1 cellular context compared by ENCODE assay signal in the genomic region with DNA sequence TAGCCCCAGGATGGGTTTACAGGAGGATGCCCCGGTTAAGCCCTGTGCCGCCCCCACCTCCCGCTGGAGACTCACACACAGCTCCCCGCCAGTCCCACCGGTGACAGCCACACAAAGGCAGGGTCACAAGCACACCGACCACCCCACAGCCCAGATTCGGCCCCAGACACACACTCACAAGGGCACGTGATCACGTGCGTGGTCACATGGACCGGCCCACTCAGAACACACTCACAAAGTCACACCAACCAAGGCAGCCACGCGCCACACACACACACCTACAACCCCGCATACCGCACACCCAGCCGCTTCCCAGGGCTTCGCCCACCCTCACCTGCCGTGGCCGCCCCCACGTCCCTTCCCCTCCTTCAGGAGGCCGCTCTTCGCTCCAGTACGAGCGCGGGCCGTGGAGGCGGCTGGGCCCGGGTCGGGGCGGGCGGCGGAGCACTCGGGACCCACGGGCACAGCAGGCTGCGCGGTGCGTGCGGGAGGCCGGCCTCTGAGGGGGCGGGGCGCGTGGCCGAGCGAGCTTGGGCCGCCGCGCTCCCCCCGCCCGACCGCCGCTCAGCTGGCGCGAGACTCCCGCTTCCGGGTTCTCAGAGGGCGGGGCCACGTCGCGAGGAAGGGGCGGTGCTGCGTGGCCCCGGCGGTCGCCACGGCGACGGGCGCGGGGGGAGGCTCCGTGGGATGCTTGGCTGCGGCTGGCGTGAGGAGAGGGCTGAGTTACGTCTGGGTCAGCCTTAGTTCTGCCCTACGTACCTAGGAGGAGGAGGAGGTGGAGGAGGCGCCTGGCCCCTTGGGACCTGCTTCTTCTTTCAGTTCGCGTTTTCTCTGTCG.
TF ChIP-seq lines count a peak whose summit lies in the region.

A gene with protein sequence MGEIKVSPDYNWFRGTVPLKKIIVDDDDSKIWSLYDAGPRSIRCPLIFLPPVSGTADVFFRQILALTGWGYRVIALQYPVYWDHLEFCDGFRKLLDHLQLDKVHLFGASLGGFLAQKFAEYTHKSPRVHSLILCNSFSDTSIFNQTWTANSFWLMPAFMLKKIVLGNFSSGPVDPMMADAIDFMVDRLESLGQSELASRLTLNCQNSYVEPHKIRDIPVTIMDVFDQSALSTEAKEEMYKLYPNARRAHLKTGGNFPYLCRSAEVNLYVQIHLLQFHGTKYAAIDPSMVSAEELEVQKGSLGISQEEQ (minus strand): TSS at position 584 of the 837 bp plus-strand sequence. CDS start 6,345 bp downstream, outside the sequence.

TF ChIP-seq in HepG2, 621 proteins besides CTCF, POLR2A, EP300 and RAD21 (continued from another document and continues in another):
- TF ChIP-seq, protein P1, sequence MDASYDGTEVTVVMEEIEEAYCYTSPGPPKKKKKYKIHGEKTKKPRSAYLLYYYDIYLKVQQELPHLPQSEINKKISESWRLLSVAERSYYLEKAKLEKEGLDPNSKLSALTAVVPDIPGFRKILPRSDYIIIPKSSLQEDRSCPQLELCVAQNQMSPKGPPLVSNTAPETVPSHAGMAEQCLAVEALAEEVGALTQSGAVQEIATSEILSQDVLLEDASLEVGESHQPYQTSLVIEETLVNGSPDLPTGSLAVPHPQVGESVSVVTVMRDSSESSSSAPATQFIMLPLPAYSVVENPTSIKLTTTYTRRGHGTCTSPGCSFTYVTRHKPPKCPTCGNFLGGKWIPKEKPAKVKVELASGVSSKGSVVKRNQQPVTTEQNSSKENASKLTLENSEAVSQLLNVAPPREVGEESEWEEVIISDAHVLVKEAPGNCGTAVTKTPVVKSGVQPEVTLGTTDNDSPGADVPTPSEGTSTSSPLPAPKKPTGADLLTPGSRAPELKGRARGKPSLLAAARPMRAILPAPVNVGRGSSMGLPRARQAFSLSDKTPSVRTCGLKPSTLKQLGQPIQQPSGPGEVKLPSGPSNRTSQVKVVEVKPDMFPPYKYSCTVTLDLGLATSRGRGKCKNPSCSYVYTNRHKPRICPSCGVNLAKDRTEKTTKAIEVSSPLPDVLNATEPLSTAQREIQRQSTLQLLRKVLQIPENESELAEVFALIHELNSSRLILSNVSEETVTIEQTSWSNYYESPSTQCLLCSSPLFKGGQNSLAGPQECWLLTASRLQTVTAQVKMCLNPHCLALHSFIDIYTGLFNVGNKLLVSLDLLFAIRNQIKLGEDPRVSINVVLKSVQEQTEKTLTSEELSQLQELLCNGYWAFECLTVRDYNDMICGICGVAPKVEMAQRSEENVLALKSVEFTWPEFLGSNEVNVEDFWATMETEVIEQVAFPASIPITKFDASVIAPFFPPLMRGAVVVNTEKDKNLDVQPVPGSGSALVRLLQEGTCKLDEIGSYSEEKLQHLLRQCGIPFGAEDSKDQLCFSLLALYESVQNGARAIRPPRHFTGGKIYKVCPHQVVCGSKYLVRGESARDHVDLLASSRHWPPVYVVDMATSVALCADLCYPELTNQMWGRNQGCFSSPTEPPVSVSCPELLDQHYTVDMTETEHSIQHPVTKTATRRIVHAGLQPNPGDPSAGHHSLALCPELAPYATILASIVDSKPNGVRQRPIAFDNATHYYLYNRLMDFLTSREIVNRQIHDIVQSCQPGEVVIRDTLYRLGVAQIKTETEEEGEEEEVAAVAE (CRISPR knock-in tag; IDR thresholded peaks at IDR 0.05; ENCODE audit: borderline replicate concordance) = no peak
- TF ChIP-seq MATR3 (CRISPR knock-in tag; IDR thresholded peaks at IDR 0.05) (no peak), ZNF570 (CRISPR knock-in tag; IDR thresholded peaks at IDR 0.05; ENCODE audit: borderline replicate concordance) (no peak), SMC3 (IDR thresholded peaks at IDR 0.05; ENCODE audit: low read length) (no peak), MTA1 (CRISPR knock-in tag; IDR thresholded peaks at IDR 0.05; ENCODE audit: borderline replicate concordance) (peak; percentile 85; the same call in 1 of the 2 replicates), POLR2AphosphoS5 (IDR thresholded peaks at IDR 0.05; ENCODE audit: low read depth, low read length) (no peak; the same call in 1 of the 2 replicates), MAFG (CRISPR knock-in tag; IDR thresholded peaks at IDR 0.05) (0 out of 2 replicates have a peak, but pooled peaks have one; percentile 20), ZNF549 (CRISPR knock-in tag; IDR thresholded peaks at IDR 0.05) (no peak), ONECUT2 (CRISPR knock-in tag; IDR thresholded peaks at IDR 0.05) (no peak), TOE1 (CRISPR knock-in tag; IDR thresholded peaks at IDR 0.05) (no peak), ZNF761 (CRISPR knock-in tag; conservative IDR thresholded peaks at IDR 0.05) (no peak), ZNF232 (CRISPR knock-in tag; IDR thresholded peaks at IDR 0.05; ENCODE audit: borderline replicate concordance) (no peak), JDP2 (CRISPR knock-in tag; IDR thresholded peaks at IDR 0.05; ENCODE audit: borderline replicate concordance) (no peak), HOXA5 (CRISPR knock-in tag; IDR thresholded peaks at IDR 0.05) (0 out of 2 replicates have a peak, but pooled peaks have one; percentile 42), SMAD9 (CRISPR knock-in tag; IDR thresholded peaks at IDR 0.05) (no peak), ZNF496 (CRISPR knock-in tag; IDR thresholded peaks at IDR 0.05; ENCODE audit: insufficient replicate concordance) (no peak), NFYB (CRISPR knock-in tag; IDR thresholded peaks at IDR 0.05) (no peak), ZNF431 (CRISPR knock-in tag; IDR thresholded peaks at IDR 0.05; ENCODE audit: borderline replicate concordance, low read depth) (peak; percentile 58; the same call in 1 of the 2 replicates), TGIF2 (CRISPR knock-in tag; IDR thresholded peaks at IDR 0.05) (0 out of 2 replicates have a peak, but pooled peaks have one; percentile 23), RAD51 (IDR thresholded peaks at IDR 0.05; ENCODE audit: borderline replicate concordance) (peak; percentile 90), HNRNPLL (IDR thresholded peaks at IDR 0.05; ENCODE audit: low read depth, low read length, poor library complexity, severe bottlenecking) (peak; percentile 93), CEBPG (CRISPR knock-in tag; IDR thresholded peaks at IDR 0.05) (no peak), NR2F6 (IDR thresholded peaks at IDR 0.05) (no peak), NR2F6 (CRISPR knock-in tag; IDR thresholded peaks at IDR 0.05) (no peak; the same call in 1 of the 2 replicates), CCDC6 (CRISPR knock-in tag; IDR thresholded peaks at IDR 0.05) (peak; percentile 68; the same call in 1 of the 2 replicates), PCBP2 (optimal IDR thresholded peaks at IDR 0.05; ENCODE audit: low read depth, low read length, poor library complexity, severe bottlenecking) (no peak), ZNF652 (CRISPR knock-in tag; IDR thresholded peaks at IDR 0.05; ENCODE audit: borderline replicate concordance, low read depth) (no peak), EEA1 (CRISPR knock-in tag; IDR thresholded peaks at IDR 0.05; ENCODE audit: borderline replicate concordance) (no peak), RBM22 (optimal IDR thresholded peaks at IDR 0.05; ENCODE audit: low read length) (peak; percentile 35), ZNF850 (CRISPR knock-in tag; conservative IDR thresholded peaks at IDR 0.05) (no peak), CBX5 (CRISPR knock-in tag; IDR thresholded peaks at IDR 0.05; ENCODE audit: borderline replicate concordance) (no peak), RELA (CRISPR knock-in tag; IDR thresholded peaks at IDR 0.05) (no peak), KDM2A (CRISPR knock-in tag; IDR thresholded peaks at IDR 0.05; ENCODE audit: borderline replicate concordance, low read depth) (peak; percentile 45; the same call in 1 of the 2 replicates), POLR2AphosphoS2 (IDR thresholded peaks at IDR 0.05; ENCODE audit: low read depth, low read length) (no peak), ZNF749 (CRISPR knock-in tag; IDR thresholded peaks at IDR 0.05; ENCODE audit: borderline replicate concordance) (peak; percentile 75), ZNF589 (CRISPR knock-in tag; conservative IDR thresholded peaks at IDR 0.05) (no peak)
- TF ChIP-seq, protein P2, sequence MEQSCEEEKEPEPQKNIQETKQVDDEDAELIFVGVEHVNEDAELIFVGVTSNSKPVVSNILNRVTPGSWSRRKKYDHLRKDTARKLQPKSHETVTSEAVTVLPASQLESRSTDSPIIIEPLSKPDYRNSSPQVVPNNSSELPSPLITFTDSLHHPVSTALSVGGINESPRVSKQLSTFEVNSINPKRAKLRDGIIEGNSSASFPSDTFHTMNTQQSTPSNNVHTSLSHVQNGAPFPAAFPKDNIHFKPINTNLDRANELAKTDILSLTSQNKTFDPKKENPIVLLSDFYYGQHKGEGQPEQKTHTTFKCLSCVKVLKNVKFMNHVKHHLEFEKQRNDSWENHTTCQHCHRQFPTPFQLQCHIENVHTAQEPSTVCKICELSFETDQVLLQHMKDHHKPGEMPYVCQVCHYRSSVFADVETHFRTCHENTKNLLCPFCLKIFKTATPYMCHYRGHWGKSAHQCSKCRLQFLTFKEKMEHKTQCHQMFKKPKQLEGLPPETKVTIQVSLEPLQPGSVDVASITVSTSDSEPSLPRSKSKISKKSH (CRISPR knock-in tag; IDR thresholded peaks at IDR 0.05; ENCODE audit: borderline replicate concordance) = peak; percentile 61
- TF ChIP-seq, protein P3, sequence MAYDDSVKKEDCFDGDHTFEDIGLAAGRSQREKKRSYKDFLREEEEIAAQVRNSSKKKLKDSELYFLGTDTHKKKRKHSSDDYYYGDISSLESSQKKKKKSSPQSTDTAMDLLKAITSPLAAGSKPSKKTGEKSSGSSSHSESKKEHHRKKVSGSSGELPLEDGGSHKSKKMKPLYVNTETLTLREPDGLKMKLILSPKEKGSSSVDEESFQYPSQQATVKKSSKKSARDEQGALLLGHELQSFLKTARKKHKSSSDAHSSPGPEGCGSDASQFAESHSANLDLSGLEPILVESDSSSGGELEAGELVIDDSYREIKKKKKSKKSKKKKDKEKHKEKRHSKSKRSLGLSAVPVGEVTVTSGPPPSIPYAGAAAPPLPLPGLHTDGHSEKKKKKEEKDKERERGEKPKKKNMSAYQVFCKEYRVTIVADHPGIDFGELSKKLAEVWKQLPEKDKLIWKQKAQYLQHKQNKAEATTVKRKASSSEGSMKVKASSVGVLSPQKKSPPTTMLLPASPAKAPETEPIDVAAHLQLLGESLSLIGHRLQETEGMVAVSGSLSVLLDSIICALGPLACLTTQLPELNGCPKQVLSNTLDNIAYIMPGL (CRISPR knock-in tag; IDR thresholded peaks at IDR 0.05; ENCODE audit: borderline replicate concordance in 1 of 2, low read depth in 1 of 2) = peak; percentile 31 to 74; a peak in 2 of 4 replicates
- TF ChIP-seq, protein P4, sequence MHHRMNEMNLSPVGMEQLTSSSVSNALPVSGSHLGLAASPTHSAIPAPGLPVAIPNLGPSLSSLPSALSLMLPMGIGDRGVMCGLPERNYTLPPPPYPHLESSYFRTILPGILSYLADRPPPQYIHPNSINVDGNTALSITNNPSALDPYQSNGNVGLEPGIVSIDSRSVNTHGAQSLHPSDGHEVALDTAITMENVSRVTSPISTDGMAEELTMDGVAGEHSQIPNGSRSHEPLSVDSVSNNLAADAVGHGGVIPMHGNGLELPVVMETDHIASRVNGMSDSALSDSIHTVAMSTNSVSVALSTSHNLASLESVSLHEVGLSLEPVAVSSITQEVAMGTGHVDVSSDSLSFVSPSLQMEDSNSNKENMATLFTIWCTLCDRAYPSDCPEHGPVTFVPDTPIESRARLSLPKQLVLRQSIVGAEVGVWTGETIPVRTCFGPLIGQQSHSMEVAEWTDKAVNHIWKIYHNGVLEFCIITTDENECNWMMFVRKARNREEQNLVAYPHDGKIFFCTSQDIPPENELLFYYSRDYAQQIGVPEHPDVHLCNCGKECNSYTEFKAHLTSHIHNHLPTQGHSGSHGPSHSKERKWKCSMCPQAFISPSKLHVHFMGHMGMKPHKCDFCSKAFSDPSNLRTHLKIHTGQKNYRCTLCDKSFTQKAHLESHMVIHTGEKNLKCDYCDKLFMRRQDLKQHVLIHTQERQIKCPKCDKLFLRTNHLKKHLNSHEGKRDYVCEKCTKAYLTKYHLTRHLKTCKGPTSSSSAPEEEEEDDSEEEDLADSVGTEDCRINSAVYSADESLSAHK (CRISPR knock-in tag; IDR thresholded peaks at IDR 0.05; ENCODE audit: borderline replicate concordance) = no peak
- TF ChIP-seq, protein P5, sequence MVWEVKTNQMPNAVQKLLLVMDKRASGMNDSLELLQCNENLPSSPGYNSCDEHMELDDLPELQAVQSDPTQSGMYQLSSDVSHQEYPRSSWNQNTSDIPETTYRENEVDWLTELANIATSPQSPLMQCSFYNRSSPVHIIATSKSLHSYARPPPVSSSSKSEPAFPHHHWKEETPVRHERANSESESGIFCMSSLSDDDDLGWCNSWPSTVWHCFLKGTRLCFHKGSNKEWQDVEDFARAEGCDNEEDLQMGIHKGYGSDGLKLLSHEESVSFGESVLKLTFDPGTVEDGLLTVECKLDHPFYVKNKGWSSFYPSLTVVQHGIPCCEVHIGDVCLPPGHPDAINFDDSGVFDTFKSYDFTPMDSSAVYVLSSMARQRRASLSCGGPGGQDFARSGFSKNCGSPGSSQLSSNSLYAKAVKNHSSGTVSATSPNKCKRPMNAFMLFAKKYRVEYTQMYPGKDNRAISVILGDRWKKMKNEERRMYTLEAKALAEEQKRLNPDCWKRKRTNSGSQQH (CRISPR knock-in tag; IDR thresholded peaks at IDR 0.05; ENCODE audit: low read depth) = no peak
- TF ChIP-seq, protein P6, sequence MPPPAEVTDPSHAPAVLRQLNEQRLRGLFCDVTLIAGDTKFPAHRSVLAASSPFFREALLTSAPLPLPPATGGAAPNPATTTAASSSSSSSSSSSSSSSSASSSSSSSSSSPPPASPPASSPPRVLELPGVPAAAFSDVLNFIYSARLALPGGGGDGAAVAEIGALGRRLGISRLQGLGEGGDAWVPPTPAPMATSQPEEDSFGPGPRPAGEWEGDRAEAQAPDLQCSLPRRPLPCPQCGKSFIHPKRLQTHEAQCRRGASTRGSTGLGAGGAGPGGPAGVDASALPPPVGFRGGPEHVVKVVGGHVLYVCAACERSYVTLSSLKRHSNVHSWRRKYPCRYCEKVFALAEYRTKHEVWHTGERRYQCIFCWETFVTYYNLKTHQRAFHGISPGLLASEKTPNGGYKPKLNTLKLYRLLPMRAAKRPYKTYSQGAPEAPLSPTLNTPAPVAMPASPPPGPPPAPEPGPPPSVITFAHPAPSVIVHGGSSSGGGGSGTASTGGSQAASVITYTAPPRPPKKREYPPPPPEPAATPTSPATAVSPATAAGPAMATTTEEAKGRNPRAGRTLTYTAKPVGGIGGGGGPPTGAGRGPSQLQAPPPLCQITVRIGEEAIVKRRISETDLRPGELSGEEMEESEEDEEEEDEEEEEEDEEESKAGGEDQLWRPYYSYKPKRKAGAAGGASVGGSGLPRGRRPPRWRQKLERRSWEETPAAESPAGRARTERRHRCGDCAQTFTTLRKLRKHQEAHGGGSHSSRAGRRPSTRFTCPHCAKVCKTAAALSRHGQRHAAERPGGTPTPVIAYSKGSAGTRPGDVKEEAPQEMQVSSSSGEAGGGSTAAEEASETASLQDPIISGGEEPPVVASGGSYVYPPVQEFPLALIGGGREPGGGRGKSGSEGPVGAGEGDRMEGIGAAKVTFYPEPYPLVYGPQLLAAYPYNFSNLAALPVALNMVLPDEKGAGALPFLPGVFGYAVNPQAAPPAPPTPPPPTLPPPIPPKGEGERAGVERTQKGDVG (CRISPR knock-in tag; IDR thresholded peaks at IDR 0.05; ENCODE audit: borderline replicate concordance) = no peak
- TF ChIP-seq, protein P7, sequence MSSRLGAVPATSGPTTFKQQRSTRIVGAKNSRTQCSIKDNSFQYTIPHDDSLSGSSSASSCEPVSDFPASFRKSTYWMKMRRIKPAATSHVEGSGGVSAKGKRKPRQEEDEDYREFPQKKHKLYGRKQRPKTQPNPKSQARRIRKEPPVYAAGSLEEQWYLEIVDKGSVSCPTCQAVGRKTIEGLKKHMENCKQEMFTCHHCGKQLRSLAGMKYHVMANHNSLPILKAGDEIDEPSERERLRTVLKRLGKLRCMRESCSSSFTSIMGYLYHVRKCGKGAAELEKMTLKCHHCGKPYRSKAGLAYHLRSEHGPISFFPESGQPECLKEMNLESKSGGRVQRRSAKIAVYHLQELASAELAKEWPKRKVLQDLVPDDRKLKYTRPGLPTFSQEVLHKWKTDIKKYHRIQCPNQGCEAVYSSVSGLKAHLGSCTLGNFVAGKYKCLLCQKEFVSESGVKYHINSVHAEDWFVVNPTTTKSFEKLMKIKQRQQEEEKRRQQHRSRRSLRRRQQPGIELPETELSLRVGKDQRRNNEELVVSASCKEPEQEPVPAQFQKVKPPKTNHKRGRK (CRISPR knock-in tag; IDR thresholded peaks at IDR 0.05) = no peak
